ENCODE assay signal across 25 cellular contexts in genomic region chr4:54371211-54371610, GRCh38.
DNase-seq lines count a peak whose midpoint lies in the region; ATAC-seq lines count a peak whose summit lies in the region.
"Had no signal": no experiment of that assay in that cellular context is flagged by ENCODE, and none has a peak within 500 bp of the region (broad histone marks: within the 10 kb centered on the region; RNA-seq: fewer than 3 reads in every experiment).

No MANE protein-coding gene starts in this region.

- DNase-seq in left ventricle myocardium superior (no peak), cardiac septum (ENCODE audit: low spot score) (no peak), RPMI7951 (ENCODE audit: low read depth) (peak; percentile 43), foreskin melanocyte (peak; percentile 39), SIG-M5 (lab: John Stamatoyannopoulos, UW) (no peak), inferior parietal cortex (ENCODE audit: extremely low spot score) (no peak)
- DNase-seq: 8988T; ACHN; BE2C; Calu3; CD8-positive, alpha-beta memory T cell; HCEC 1CT; NCI-H1092 treated with DMSO at 0.1 percent for 48 hours; NCI-H1436; NCI-H187; NCI-H2081 treated with DMSO at 0.1 percent for 48 hours; NCI-H2171; NCI-H226; NCI-H510A; NCI-H69 had no signal

- intact Hi-C loops in left ventricle myocardium superior (cut with micrococcal nuclease) (no loop called here), cardiac septum (cut with DNase I) (no loop called here)

- ATAC-seq in left ventricle myocardium superior (peak; percentile 51), HG02759 (IDR thresholded peaks at IDR 0.05; ENCODE audit: unreplicated experiment) (no peak), HG03108 (IDR thresholded peaks at IDR 0.05; ENCODE audit: unreplicated experiment) (no peak)
- ATAC-seq: GM12878, Panc1, SK-N-SH treated with all-trans-retinoic acid at 6 μM for 48 hours had no signal

Comparison
In these comparisons a context has a peak if more than half of its experiments do, and no peak if none do; other contexts are left out.
1. DNase-seq: peak in RPMI7951 (single experiment) and foreskin melanocyte (single experiment); none in left ventricle myocardium superior (single experiment), cardiac septum (single experiment), SIG-M5 (single experiment) and inferior parietal cortex (single experiment).